Comparison of ENCODE assay signal across 8 cellular contexts in genomic region chr5:116576043-116576713, GRCh38. TPM values are rescaled to one million over a fixed set of nuclear protein-coding genes. Genes with fewer than 3 reads are reported as not detected.
DNase-seq lines count a peak whose midpoint lies in the region; ATAC-seq and TF ChIP-seq lines count a peak whose summit lies in the region.

No MANE protein-coding gene starts in this region.

- H3K9me3 Mint-ChIP-seq in nephron progenitor cell: peaks cover 4% of the 10 kb centered on the region

- H3K36me3 ChIP-seq in vagina: no peaks in the 10 kb centered on the region

- H3K4me3 ChIP-seq in foreskin fibroblast (ENCODE audit: low read depth in 1 of 2, low read length in 2 of 2) (peak overlapping the region; percentile 41 to 80), vagina (peak overlapping the region; percentile 69 to 75)

- TF ChIP-seq POLR2A in vagina (IDR thresholded peaks at IDR 0.05): no peak

- no peaks in the 10 kb centered on the region for H3K36me3 Mint-ChIP-seq in nephron progenitor cell (ENCODE audit: low read depth)

- ATAC-seq in GM21825 (IDR thresholded peaks at IDR 0.05; ENCODE audit: unreplicated experiment): peak; percentile 41

- H3K27me3 ChIP-seq in vagina: no peaks in the 10 kb centered on the region

- H3K27me3 Mint-ChIP-seq in nephron progenitor cell (ENCODE audit: low read depth, poor library complexity): peaks cover 21% of the 10 kb centered on the region

- H3K27ac Mint-ChIP-seq in nephron progenitor cell: no peak overlapping the region

- H3K4me1 Mint-ChIP-seq in nephron progenitor cell: peaks cover 25% of the 10 kb centered on the region

- no peaks in the 10 kb centered on the region for H3K9me3 ChIP-seq in vagina

- TF ChIP-seq CTCF in foreskin fibroblast (IDR thresholded peaks at IDR 0.05; ENCODE audit: low read depth, low read length) (peak; percentile 49), nephron progenitor cell (IDR thresholded peaks at IDR 0.05) (peak; percentile 86), vagina (IDR thresholded peaks at IDR 0.05) (peak in 2 of 3 experiments; percentile 66 to 84)

- H3K27ac ChIP-seq in vagina: peak overlapping the region; percentile 71

- intact Hi-C loops in vagina (cut with DNase I): no loop called here

- DNase-seq in NCI-H510A treated with DMSO at 0.1 percent for 48 hours (lab: John Stamatoyannopoulos, UW) (peak; percentile 41), NCI-H510A (lab: John Stamatoyannopoulos, UW) (no peak), Kasumi-1 (lab: John Stamatoyannopoulos, UW) (peak; percentile 61), foreskin fibroblast (peak; percentile 30 to 79), nephron progenitor cell (peak; percentile 91), vagina (ENCODE audit: extremely low spot score in 2 of 2) (no peak)
- peak; percentile 14 for DNase-seq in activated CD8-positive, alpha-beta memory T cell treated with anti-CD3 and anti-CD28 coated beads, Interleukin-2, amount 50 U/mL, for 4 hours

- peaks cover 21% of the 10 kb centered on the region for H3K4me1 ChIP-seq in vagina

- peak overlapping the region; percentile 98 for H3K4me3 Mint-ChIP-seq in nephron progenitor cell

RNA-seq across cellular contexts. Expression of gene SEMA6A, which starts 1.6 kb away (rescaled TPM):
- total RNA-seq in vagina: 28.7 TPM

Comparison
In these comparisons a context has a peak if more than half of its experiments do, and no peak if none do; other contexts are left out.
1. DNase-seq: peak in NCI-H510A treated with DMSO at 0.1 percent for 48 hours (single experiment), Kasumi-1 (2 of 2), activated CD8-positive, alpha-beta memory T cell treated with anti-CD3 and anti-CD28 coated beads, Interleukin-2, amount 50 U/mL, for 4 hours (single experiment), foreskin fibroblast (2 of 2) and nephron progenitor cell (single experiment); none in NCI-H510A (single experiment) and vagina (0 of 2).
2. Peak in every context shown above with its lines, with median percentiles within 50 percentile points of each other: CTCF ChIP-seq.